8 cellular contexts compared by ENCODE assay signal in the genomic region with DNA sequence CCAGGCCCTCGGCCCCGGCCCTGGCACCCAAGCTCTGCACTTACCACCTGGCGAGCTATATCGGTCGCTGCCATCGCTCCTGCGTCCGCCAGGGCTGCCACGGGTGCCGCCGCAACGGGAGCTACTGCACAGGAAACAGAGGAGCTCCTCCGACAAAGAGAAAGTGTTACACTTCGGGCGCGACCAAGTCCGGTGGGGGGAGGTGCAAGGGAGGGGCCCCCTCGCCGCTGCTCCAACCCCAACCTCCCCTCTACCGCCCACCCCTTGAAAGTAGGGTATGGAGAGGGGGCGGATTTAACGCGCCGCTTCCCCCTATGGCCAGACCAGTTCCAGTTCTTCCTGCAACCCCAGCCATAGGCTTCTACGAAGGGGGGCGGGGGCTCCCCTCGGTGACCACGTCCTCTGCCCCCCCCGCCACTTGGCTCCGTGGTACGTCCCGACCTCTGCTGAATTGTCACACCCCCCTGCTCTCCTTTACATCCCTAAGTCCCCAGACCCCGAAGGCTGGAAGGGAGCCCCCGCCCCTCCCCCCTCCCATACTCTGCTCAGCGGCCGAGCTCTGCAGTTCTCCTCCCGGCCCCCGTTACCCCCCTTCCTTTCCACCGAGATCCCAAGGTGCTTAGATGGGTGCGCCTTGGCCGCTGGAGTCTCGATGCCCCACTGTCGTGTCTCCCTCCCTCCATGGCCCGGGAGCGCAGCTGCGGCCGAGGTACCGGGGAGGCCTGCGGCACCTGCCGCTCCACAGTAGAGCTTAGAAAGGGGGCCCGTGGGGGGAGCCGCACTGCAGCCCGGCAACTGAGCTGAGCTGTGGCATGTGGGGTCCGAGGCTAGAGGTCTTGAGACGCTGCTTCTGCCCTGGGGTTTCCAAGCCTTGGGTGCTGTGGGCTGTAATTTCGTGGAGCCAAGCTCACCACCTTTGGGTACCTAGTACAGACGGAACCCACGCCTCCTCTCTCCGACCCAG. TPM values are rescaled to one million over a fixed set of nuclear protein-coding genes. Genes with fewer than 3 reads are reported as not detected.
DNase-seq lines count a peak whose midpoint lies in the region; TF ChIP-seq lines count a peak whose summit lies in the region.

SEPTIN6 (minus strand) TSS at position 137 of the 964 bp plus-strand sequence; CDS start at position 74, 63 bp downstream.

- peaks cover 9% of the 10 kb centered on the region for H3K27me3 Mint-ChIP-seq in nephron progenitor cell (ENCODE audit: low read depth, poor library complexity)

- H3K4me1 ChIP-seq in stomach smooth muscle (ENCODE audit: control insufficient read depth, insufficient read depth, low read length): peaks cover 14% of the 10 kb centered on the region

- TF ChIP-seq CTCF in GM20000 (IDR thresholded peaks at IDR 0.05; ENCODE audit: extremely low read depth, missing control alignments) (no peak), fibroblast of pulmonary artery (IDR thresholded peaks at IDR 0.05; ENCODE audit: low read length, missing control alignments) (no peak), nephron progenitor cell (IDR thresholded peaks at IDR 0.05) (no peak)

- DNase-seq in D341Med (ENCODE audit: low spot score): peak; percentile 64
- DNase-seq in GM20000 (ENCODE audit: low spot score): peak; percentile 72
- peak; percentile 76 for DNase-seq in HT1080 (ENCODE audit: low read depth)
- peak; percentile 80 for DNase-seq in RKO (ENCODE audit: low spot score)
- peak; percentile 79 for DNase-seq in activated T-helper 1 cell treated with Interleukin-2 at 50 U/mL for 16 hours (ENCODE audit: low read depth)
- DNase-seq in fibroblast of pulmonary artery (ENCODE audit: low read depth): peak; percentile 69
- peak; percentile 85 for DNase-seq in nephron progenitor cell

- peak within 1 kb of the TSS; percentile 75 for H3K27ac ChIP-seq in stomach smooth muscle (ENCODE audit: low read length)

- peaks cover 49% of the 10 kb centered on the region for H3K4me1 Mint-ChIP-seq in nephron progenitor cell

- peak within 1 kb of the TSS; percentile 96 for H3K4me3 Mint-ChIP-seq in nephron progenitor cell

- H3K9ac ChIP-seq in stomach smooth muscle (ENCODE audit: low read length in 2 of 2): peak within 1 kb of the TSS; percentile 51 to 69

- H3K36me3 ChIP-seq in stomach smooth muscle (ENCODE audit: control insufficient read depth in 2 of 2, insufficient read depth in 2 of 2, low read length in 2 of 2): no peaks in the 10 kb centered on the region

- peak within 1 kb of the TSS; percentile 93 for H3K27ac Mint-ChIP-seq in nephron progenitor cell

- H3K4me3 ChIP-seq in fibroblast of pulmonary artery (replicated peaks; ENCODE audit: low read depth, low read length) (peak within 1 kb of the TSS; percentile 67), stomach smooth muscle (ENCODE audit: low read length in 2 of 2) (peak within 1 kb of the TSS; percentile 65 to 76)

- H3K27me3 ChIP-seq in stomach smooth muscle (ENCODE audit: control insufficient read depth in 1 of 2, insufficient read depth in 2 of 2, low read length in 2 of 2): no peaks in the 10 kb centered on the region

- peaks cover 60% of the 10 kb centered on the region for H3K9me3 Mint-ChIP-seq in nephron progenitor cell

- H3K9me3 ChIP-seq in stomach smooth muscle (ENCODE audit: control insufficient read depth in 2 of 2, low read length in 2 of 2): no peaks in the 10 kb centered on the region

- H3K36me3 Mint-ChIP-seq in nephron progenitor cell (ENCODE audit: low read depth): peaks cover 9% of the 10 kb centered on the region

RNA-seq across cellular contexts. Expression of gene SEPTIN6, which starts in this region (rescaled TPM):
- total RNA-seq in HT1080 (2014; rRNA removed; shearing (Covaris generic)): 13.6 and 19.3 TPM in 2 replicates
- polyA plus RNA-seq in HT1080 (2015; cell fraction: cytosol; rRNA removed): 7.2 and 7.5 TPM in 2 replicates
- 4.7 and 5.8 TPM in 2 replicates for polyA plus RNA-seq in HT1080 (2015; cell fraction: nucleus; rRNA removed)

Comparison
In these comparisons a context has a peak if more than half of its experiments do, and no peak if none do; other contexts are left out.
1. Peak in every context shown above with its lines: DNase-seq, H3K4me3 ChIP-seq and H3K27ac ChIP-seq.